In the genomic region with DNA sequence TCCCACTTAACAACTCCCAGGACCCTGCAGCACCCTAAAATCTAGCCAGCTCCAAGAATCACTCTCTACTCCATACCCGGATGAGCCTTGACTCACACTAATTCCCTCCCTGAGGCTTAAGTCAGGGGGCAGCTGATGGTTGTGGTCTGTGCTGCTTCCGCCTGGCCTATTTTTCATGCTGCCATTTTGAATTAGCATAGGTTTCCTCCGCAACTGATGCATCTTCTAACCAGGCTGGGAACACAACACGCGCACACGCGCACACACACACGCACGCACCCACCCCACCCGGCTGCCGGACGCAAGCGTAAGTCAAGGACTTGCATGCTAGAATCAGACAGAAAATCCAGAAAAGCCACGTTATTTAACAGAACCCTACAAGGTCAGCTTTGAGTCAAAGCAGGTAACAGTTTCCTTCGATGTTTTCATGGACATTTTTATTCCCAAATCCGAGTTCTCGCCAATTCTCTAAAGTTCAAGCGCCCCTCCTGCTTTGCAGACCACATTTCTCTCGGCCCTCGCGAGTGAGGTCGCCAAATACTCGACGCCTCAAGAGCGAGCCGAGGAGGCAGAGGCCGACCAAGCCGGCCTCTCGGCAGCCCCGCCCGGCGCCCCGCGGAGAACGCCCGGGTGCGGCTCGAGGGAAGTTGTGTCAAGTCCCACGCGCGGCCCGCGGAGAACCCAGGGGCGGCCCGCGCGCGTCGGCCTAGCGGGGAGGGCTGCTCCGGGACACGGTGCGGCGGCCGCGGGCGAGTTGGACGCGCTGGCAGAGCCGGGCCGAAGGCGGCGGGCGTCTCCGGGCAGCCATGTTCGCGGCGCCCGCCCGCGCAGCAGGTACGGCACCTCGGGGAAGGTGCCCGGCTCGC, we compare ENCODE assay signal across 1 cellular context.
TF ChIP-seq lines count a peak whose summit lies in the region.

No MANE protein-coding gene starts in this region.

TF ChIP-seq in HepG2, 621 proteins besides CTCF, POLR2A, EP300 and RAD21 (continued from another document and continues in another):
- TF ChIP-seq, protein P1, sequence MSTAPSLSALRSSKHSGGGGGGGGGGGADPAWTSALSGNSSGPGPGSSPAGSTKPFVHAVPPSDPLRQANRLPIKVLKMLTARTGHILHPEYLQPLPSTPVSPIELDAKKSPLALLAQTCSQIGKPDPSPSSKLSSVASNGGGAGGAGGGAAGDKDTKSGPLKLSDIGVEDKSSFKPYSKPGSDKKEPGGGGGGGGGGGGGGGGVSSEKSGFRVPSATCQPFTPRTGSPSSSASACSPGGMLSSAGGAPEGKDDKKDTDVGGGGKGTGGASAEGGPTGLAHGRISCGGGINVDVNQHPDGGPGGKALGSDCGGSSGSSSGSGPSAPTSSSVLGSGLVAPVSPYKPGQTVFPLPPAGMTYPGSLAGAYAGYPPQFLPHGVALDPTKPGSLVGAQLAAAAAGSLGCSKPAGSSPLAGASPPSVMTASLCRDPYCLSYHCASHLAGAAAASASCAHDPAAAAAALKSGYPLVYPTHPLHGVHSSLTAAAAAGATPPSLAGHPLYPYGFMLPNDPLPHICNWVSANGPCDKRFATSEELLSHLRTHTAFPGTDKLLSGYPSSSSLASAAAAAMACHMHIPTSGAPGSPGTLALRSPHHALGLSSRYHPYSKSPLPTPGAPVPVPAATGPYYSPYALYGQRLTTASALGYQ (CRISPR knock-in tag; IDR thresholded peaks at IDR 0.05) = no peak
- TF ChIP-seq CAMTA2 (CRISPR knock-in tag; IDR thresholded peaks at IDR 0.05; ENCODE audit: borderline replicate concordance) (no peak), REXO4 (CRISPR knock-in tag; IDR thresholded peaks at IDR 0.05; ENCODE audit: borderline replicate concordance) (no peak), GTF2F1 (IDR thresholded peaks at IDR 0.05; ENCODE audit: low read length) (no peak), ATRX (CRISPR knock-in tag; IDR thresholded peaks at IDR 0.05; ENCODE audit: borderline replicate concordance) (no peak), CEBPG (CRISPR knock-in tag; IDR thresholded peaks at IDR 0.05) (no peak), ARHGAP35 (CRISPR knock-in tag; IDR thresholded peaks at IDR 0.05; ENCODE audit: borderline replicate concordance) (0 out of 2 replicates have a peak, but pooled peaks have one; percentile 38), ISX (CRISPR knock-in tag; conservative IDR thresholded peaks at IDR 0.05) (no peak), ZNF251 (CRISPR knock-in tag; IDR thresholded peaks at IDR 0.05) (no peak), TCF7 (IDR thresholded peaks at IDR 0.05; ENCODE audit: low read depth) (no peak), ZNF253 (CRISPR knock-in tag; IDR thresholded peaks at IDR 0.05; ENCODE audit: borderline replicate concordance) (no peak), ZFP1 (CRISPR knock-in tag; IDR thresholded peaks at IDR 0.05) (no peak), NR2F2 (IDR thresholded peaks at IDR 0.05; ENCODE audit: borderline replicate concordance, low read depth) (no peak), ZNF34 (CRISPR knock-in tag; IDR thresholded peaks at IDR 0.05; ENCODE audit: borderline replicate concordance) (no peak), YEATS2 (CRISPR knock-in tag; IDR thresholded peaks at IDR 0.05; ENCODE audit: borderline replicate concordance) (no peak), PTBP1 (IDR thresholded peaks at IDR 0.05; ENCODE audit: low read depth, low read length, poor library complexity, severe bottlenecking) (no peak), HNRNPUL1 (IDR thresholded peaks at IDR 0.05; ENCODE audit: low read depth, low read length) (no peak), ZNF160 (CRISPR knock-in tag; IDR thresholded peaks at IDR 0.05) (no peak), ZNF746 (CRISPR knock-in tag; IDR thresholded peaks at IDR 0.05) (no peak), ZNF235 (CRISPR knock-in tag; IDR thresholded peaks at IDR 0.05; ENCODE audit: borderline replicate concordance) (no peak; the same call in 1 of the 2 replicates), ZBTB3 (CRISPR knock-in tag; IDR thresholded peaks at IDR 0.05; ENCODE audit: borderline replicate concordance, low read depth) (no peak), ELF1 (CRISPR knock-in tag; IDR thresholded peaks at IDR 0.05) (no peak), ZNF615 (CRISPR knock-in tag; IDR thresholded peaks at IDR 0.05; ENCODE audit: borderline replicate concordance) (no peak), ZNF589 (CRISPR knock-in tag; conservative IDR thresholded peaks at IDR 0.05) (no peak), XRCC5 (optimal IDR thresholded peaks at IDR 0.05; ENCODE audit: low read length) (no peak), MBD4 (IDR thresholded peaks at IDR 0.05; ENCODE audit: borderline replicate concordance, low read length) (no peak), MTF1 (CRISPR knock-in tag; IDR thresholded peaks at IDR 0.05) (no peak), ELF4 (CRISPR knock-in tag; IDR thresholded peaks at IDR 0.05; ENCODE audit: borderline replicate concordance) (no peak), SAFB2 (CRISPR knock-in tag; IDR thresholded peaks at IDR 0.05; ENCODE audit: borderline replicate concordance, low read depth) (no peak)
- TF ChIP-seq, protein P2, sequence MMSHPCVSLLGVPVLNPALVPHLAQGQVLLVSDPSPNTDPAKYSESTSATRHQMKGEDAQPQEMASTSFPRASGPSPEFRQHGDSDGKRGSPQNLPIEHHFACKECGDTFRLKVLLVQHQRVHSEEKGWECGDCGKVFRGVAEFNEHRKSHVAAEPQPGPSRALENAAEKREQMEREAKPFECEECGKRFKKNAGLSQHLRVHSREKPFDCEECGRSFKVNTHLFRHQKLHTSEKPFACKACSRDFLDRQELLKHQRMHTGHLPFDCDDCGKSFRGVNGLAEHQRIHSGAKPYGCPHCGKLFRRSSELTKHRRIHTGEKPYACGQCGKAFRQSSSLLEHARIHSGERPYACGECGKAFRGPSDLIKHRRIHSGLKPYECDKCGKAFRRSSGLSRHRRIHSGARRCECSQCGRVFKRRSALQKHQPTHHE (CRISPR knock-in tag; IDR thresholded peaks at IDR 0.05; ENCODE audit: borderline replicate concordance) = no peak
- TF ChIP-seq, protein P3, sequence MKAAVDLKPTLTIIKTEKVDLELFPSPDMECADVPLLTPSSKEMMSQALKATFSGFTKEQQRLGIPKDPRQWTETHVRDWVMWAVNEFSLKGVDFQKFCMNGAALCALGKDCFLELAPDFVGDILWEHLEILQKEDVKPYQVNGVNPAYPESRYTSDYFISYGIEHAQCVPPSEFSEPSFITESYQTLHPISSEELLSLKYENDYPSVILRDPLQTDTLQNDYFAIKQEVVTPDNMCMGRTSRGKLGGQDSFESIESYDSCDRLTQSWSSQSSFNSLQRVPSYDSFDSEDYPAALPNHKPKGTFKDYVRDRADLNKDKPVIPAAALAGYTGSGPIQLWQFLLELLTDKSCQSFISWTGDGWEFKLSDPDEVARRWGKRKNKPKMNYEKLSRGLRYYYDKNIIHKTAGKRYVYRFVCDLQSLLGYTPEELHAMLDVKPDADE (CRISPR knock-in tag; IDR thresholded peaks at IDR 0.05) = no peak
- TF ChIP-seq, protein P4, sequence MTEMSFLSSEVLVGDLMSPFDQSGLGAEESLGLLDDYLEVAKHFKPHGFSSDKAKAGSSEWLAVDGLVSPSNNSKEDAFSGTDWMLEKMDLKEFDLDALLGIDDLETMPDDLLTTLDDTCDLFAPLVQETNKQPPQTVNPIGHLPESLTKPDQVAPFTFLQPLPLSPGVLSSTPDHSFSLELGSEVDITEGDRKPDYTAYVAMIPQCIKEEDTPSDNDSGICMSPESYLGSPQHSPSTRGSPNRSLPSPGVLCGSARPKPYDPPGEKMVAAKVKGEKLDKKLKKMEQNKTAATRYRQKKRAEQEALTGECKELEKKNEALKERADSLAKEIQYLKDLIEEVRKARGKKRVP (CRISPR knock-in tag; IDR thresholded peaks at IDR 0.05) = no peak
- TF ChIP-seq, protein P5, sequence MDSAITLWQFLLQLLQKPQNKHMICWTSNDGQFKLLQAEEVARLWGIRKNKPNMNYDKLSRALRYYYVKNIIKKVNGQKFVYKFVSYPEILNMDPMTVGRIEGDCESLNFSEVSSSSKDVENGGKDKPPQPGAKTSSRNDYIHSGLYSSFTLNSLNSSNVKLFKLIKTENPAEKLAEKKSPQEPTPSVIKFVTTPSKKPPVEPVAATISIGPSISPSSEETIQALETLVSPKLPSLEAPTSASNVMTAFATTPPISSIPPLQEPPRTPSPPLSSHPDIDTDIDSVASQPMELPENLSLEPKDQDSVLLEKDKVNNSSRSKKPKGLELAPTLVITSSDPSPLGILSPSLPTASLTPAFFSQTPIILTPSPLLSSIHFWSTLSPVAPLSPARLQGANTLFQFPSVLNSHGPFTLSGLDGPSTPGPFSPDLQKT (CRISPR knock-in tag; IDR thresholded peaks at IDR 0.05; ENCODE audit: borderline replicate concordance) = no peak
- TF ChIP-seq, protein P6, sequence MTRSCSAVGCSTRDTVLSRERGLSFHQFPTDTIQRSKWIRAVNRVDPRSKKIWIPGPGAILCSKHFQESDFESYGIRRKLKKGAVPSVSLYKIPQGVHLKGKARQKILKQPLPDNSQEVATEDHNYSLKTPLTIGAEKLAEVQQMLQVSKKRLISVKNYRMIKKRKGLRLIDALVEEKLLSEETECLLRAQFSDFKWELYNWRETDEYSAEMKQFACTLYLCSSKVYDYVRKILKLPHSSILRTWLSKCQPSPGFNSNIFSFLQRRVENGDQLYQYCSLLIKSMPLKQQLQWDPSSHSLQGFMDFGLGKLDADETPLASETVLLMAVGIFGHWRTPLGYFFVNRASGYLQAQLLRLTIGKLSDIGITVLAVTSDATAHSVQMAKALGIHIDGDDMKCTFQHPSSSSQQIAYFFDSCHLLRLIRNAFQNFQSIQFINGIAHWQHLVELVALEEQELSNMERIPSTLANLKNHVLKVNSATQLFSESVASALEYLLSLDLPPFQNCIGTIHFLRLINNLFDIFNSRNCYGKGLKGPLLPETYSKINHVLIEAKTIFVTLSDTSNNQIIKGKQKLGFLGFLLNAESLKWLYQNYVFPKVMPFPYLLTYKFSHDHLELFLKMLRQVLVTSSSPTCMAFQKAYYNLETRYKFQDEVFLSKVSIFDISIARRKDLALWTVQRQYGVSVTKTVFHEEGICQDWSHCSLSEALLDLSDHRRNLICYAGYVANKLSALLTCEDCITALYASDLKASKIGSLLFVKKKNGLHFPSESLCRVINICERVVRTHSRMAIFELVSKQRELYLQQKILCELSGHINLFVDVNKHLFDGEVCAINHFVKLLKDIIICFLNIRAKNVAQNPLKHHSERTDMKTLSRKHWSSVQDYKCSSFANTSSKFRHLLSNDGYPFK (CRISPR knock-in tag; IDR thresholded peaks at IDR 0.05; ENCODE audit: borderline replicate concordance) = no peak
- TF ChIP-seq, protein P7, sequence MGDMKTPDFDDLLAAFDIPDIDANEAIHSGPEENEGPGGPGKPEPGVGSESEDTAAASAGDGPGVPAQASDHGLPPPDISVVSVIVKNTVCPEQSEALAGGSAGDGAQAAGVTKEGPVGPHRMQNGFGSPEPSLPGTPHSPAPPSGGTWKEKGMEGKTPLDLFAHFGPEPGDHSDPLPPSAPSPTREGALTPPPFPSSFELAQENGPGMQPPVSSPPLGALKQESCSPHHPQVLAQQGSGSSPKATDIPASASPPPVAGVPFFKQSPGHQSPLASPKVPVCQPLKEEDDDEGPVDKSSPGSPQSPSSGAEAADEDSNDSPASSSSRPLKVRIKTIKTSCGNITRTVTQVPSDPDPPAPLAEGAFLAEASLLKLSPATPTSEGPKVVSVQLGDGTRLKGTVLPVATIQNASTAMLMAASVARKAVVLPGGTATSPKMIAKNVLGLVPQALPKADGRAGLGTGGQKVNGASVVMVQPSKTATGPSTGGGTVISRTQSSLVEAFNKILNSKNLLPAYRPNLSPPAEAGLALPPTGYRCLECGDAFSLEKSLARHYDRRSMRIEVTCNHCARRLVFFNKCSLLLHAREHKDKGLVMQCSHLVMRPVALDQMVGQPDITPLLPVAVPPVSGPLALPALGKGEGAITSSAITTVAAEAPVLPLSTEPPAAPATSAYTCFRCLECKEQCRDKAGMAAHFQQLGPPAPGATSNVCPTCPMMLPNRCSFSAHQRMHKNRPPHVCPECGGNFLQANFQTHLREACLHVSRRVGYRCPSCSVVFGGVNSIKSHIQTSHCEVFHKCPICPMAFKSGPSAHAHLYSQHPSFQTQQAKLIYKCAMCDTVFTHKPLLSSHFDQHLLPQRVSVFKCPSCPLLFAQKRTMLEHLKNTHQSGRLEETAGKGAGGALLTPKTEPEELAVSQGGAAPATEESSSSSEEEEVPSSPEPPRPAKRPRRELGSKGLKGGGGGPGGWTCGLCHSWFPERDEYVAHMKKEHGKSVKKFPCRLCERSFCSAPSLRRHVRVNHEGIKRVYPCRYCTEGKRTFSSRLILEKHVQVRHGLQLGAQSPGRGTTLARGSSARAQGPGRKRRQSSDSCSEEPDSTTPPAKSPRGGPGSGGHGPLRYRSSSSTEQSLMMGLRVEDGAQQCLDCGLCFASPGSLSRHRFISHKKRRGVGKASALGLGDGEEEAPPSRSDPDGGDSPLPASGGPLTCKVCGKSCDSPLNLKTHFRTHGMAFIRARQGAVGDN (CRISPR knock-in tag; IDR thresholded peaks at IDR 0.05) = peak; percentile 82
- TF ChIP-seq, protein P8, sequence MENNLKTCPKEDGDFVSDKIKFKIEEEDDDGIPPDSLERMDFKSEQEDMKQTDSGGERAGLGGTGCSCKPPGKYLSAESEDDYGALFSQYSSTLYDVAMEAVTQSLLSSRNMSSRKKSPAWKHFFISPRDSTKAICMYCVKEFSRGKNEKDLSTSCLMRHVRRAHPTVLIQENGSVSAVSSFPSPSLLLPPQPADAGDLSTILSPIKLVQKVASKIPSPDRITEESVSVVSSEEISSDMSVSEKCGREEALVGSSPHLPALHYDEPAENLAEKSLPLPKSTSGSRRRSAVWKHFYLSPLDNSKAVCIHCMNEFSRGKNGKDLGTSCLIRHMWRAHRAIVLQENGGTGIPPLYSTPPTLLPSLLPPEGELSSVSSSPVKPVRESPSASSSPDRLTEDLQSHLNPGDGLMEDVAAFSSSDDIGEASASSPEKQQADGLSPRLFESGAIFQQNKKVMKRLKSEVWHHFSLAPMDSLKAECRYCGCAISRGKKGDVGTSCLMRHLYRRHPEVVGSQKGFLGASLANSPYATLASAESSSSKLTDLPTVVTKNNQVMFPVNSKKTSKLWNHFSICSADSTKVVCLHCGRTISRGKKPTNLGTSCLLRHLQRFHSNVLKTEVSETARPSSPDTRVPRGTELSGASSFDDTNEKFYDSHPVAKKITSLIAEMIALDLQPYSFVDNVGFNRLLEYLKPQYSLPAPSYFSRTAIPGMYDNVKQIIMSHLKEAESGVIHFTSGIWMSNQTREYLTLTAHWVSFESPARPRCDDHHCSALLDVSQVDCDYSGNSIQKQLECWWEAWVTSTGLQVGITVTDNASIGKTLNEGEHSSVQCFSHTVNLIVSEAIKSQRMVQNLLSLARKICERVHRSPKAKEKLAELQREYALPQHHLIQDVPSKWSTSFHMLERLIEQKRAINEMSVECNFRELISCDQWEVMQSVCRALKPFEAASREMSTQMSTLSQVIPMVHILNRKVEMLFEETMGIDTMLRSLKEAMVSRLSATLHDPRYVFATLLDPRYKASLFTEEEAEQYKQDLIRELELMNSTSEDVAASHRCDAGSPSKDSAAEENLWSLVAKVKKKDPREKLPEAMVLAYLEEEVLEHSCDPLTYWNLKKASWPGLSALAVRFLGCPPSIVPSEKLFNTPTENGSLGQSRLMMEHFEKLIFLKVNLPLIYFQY (CRISPR knock-in tag; IDR thresholded peaks at IDR 0.05; ENCODE audit: borderline replicate concordance) = no peak
- TF ChIP-seq, protein P9, sequence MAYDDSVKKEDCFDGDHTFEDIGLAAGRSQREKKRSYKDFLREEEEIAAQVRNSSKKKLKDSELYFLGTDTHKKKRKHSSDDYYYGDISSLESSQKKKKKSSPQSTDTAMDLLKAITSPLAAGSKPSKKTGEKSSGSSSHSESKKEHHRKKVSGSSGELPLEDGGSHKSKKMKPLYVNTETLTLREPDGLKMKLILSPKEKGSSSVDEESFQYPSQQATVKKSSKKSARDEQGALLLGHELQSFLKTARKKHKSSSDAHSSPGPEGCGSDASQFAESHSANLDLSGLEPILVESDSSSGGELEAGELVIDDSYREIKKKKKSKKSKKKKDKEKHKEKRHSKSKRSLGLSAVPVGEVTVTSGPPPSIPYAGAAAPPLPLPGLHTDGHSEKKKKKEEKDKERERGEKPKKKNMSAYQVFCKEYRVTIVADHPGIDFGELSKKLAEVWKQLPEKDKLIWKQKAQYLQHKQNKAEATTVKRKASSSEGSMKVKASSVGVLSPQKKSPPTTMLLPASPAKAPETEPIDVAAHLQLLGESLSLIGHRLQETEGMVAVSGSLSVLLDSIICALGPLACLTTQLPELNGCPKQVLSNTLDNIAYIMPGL (CRISPR knock-in tag; IDR thresholded peaks at IDR 0.05; ENCODE audit: borderline replicate concordance in 1 of 2, low read depth in 1 of 2) = peak in 1 of 2 experiments; percentile 62; a peak in 1 of 4 replicates
